1 cellular context compared by ENCODE assay signal in genomic region chr20:50654899-50655298, GRCh38.
TF ChIP-seq lines count a peak whose summit lies in the region.

No MANE protein-coding gene starts in this region.

TF ChIP-seq in SK-N-SH, 30 proteins besides CTCF, POLR2A, EP300 and RAD21 (continued from another document):
- no peak for TF ChIP-seq ZBTB33 (IDR thresholded peaks at IDR 0.05; ENCODE audit: borderline replicate concordance, low read depth)
